1 cellular context compared by ENCODE assay signal in the genomic region with DNA sequence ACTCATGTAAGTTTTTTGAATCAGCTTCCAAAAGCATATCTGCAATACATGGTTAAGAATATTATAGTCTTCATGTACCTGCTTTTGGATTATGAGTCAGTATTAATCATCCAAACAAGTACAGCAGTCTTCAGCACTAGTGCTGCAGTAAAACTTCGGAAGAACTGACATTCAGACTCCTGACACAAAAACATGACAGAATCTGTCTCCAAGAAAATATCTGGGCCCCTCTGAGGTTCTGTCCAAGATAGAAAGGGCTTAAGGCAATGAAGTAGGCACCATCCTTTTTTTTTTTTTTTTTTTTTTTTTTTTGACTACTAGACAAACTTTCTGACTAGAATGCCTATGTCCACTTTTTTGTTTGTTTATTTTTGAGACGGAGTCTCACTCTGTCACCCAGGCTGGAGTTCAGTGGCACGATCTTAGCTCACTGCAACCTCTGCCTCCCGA.
TF ChIP-seq lines count a peak whose summit lies in the region.

No MANE protein-coding gene starts in this region.

TF ChIP-seq in SK-N-SH, 30 proteins besides CTCF, POLR2A, EP300 and RAD21 (continued from another document):
- TF ChIP-seq, protein P1, sequence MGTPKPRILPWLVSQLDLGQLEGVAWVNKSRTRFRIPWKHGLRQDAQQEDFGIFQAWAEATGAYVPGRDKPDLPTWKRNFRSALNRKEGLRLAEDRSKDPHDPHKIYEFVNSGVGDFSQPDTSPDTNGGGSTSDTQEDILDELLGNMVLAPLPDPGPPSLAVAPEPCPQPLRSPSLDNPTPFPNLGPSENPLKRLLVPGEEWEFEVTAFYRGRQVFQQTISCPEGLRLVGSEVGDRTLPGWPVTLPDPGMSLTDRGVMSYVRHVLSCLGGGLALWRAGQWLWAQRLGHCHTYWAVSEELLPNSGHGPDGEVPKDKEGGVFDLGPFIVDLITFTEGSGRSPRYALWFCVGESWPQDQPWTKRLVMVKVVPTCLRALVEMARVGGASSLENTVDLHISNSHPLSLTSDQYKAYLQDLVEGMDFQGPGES (IDR thresholded peaks at IDR 0.05; ENCODE audit: low read depth, low read length): no peak
- no peak for TF ChIP-seq ELF1 (IDR thresholded peaks at IDR 0.05)
- TF ChIP-seq POLR2AphosphoS5 (IDR thresholded peaks at IDR 0.05; ENCODE audit: low read depth, low read length): no peak
- no peak for TF ChIP-seq YY1 (IDR thresholded peaks at IDR 0.05; ENCODE audit: low read depth)
- TF ChIP-seq SIN3A (IDR thresholded peaks at IDR 0.05; ENCODE audit: borderline replicate concordance, low read depth, low read length): no peak
- peak; percentile 80; the same call in 1 of the 2 replicates for TF ChIP-seq FOSL2 (IDR thresholded peaks at IDR 0.05; ENCODE audit: borderline replicate concordance, low read depth)
- no peak for TF ChIP-seq CHD2 (IDR thresholded peaks at IDR 0.05; ENCODE audit: low read length, partially characterized antibody)
- TF ChIP-seq TCF12 (IDR thresholded peaks at IDR 0.05): peak; percentile 17; the same call in 1 of the 2 replicates
- TF ChIP-seq FOXM1 (IDR thresholded peaks at IDR 0.05; ENCODE audit: low read depth): no peak
- peak; percentile 55 for TF ChIP-seq JUND (IDR thresholded peaks at IDR 0.05)
TF ChIP-seq in SK-N-SH: peak in this region for 4.
